Comparison of ENCODE assay signal across 21 cellular contexts in the genomic region with DNA sequence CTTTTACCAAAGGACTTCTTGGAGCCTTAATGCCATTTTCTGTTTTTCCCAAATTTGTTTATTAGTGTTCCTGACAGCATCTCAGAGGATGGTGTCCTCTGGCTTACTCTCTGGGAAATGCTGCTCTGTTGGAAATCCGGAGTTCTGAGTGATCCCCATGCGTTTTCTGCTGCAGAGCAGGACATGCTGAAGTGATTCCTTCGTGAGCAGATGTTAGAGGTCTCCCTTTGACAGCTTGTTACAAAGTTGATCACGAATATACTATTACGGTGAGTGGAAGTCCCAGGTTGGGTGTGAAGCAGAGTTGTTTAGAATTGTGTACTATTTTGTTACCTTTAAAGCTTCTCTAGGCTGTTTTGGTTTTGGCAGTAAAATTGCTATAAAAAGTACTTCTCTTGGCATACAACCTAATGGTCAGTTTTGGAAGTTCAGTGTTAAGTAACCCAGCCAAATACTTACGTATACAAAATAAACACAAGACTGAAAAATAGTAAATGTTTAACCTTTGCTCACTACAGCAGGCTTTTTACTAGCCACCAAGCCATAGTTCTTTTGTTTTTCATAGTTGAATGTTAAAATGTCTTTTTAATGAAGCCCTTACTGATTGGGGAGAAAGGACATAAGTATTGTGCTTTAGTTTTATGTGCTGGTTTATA. TPM values are rescaled to one million over a fixed set of nuclear protein-coding genes. Genes with fewer than 3 reads are reported as not detected.
DNase-seq lines count a peak whose midpoint lies in the region; ATAC-seq and TF ChIP-seq lines count a peak whose summit lies in the region.
"Had no signal": no experiment of that assay in that cellular context is flagged by ENCODE, and none has a peak within 500 bp of the region (broad histone marks: within the 10 kb centered on the region; RNA-seq: fewer than 3 reads in every experiment).

No MANE protein-coding gene starts in this region.

- POLR2A ChIA-PET in AG04450 (lab: Yijun Ruan, JAX): no interaction called here

- H3K27ac Mint-ChIP-seq in natural killer cell treated with Interleukin-12 subunit alpha and Interleukin-12 subunit beta and Interleukin-15 and Interleukin-18, amount 100 ng/mL, for 72 hours: no peak overlapping the region
- H3K27ac Mint-ChIP-seq: CD4-positive, alpha-beta T cell had no signal

- no peaks in the 10 kb centered on the region for H3K36me3 ChIP-seq in mucosa of descending colon (ENCODE audit: low read depth)

- H3K4me3 Mint-ChIP-seq in natural killer cell treated with Interleukin-12 subunit alpha and Interleukin-12 subunit beta and Interleukin-15 and Interleukin-18, amount 100 ng/mL, for 72 hours: no peak overlapping the region
- H3K4me3 Mint-ChIP-seq: CD4-positive, alpha-beta T cell had no signal

- H3K9me3 ChIP-seq in AG04450 (ENCODE audit: control insufficient read depth, insufficient read depth, low read length): no peaks in the 10 kb centered on the region
- no peaks in the 10 kb centered on the region for H3K9me3 ChIP-seq in mucosa of descending colon

- peaks cover 7% of the 10 kb centered on the region for H3K36me3 Mint-ChIP-seq in natural killer cell treated with Interleukin-12 subunit alpha and Interleukin-12 subunit beta and Interleukin-15 and Interleukin-18, amount 100 ng/mL, for 72 hours

- no peaks in the 10 kb centered on the region for H3K9me3 Mint-ChIP-seq in natural killer cell treated with Interleukin-12 subunit alpha and Interleukin-12 subunit beta and Interleukin-15 and Interleukin-18, amount 100 ng/mL, for 72 hours
- H3K9me3 Mint-ChIP-seq: CD4-positive, alpha-beta T cell had no signal

- no peaks in the 10 kb centered on the region for H3K27me3 ChIP-seq in AG04450 (ENCODE audit: control insufficient read depth, insufficient read depth, low read length)

- ATAC-seq in mucosa of descending colon (peak; percentile 80), GM19467 (IDR thresholded peaks at IDR 0.05; ENCODE audit: unreplicated experiment) (no peak)
- ATAC-seq in natural killer cell treated with Interleukin-12 subunit alpha and Interleukin-12 subunit beta and Interleukin-15 and Interleukin-18, amount 100 ng/mL, for 72 hours: no peak
- ATAC-seq: K562 had no signal

- CTCF ChIA-PET in AG04450 (lab: Charles Lee): no interaction called here

- peaks cover 0 to 4% of the 10 kb centered on the region in 2 donors for H3K4me1 Mint-ChIP-seq in natural killer cell treated with Interleukin-12 subunit alpha and Interleukin-12 subunit beta and Interleukin-15 and Interleukin-18, amount 100 ng/mL, for 72 hours (ENCODE audit: low read depth in 2 of 2)

- no peaks in the 10 kb centered on the region for H3K27me3 Mint-ChIP-seq in natural killer cell treated with Interleukin-12 subunit alpha and Interleukin-12 subunit beta and Interleukin-15 and Interleukin-18, amount 100 ng/mL, for 72 hours
- H3K27me3 Mint-ChIP-seq: CD4-positive, alpha-beta T cell had no signal

- no peak overlapping the region for H3K4me3 ChIP-seq in AG04450 (ENCODE audit: low read depth, low read length)
- no peak overlapping the region for H3K4me3 ChIP-seq in foreskin fibroblast (ENCODE audit: low read depth in 1 of 2, low read length in 2 of 2)
- H3K4me3 ChIP-seq in mucosa of descending colon: no peak overlapping the region
- H3K4me3 ChIP-seq: K562 had no signal

- no peak overlapping the region for H3K27ac ChIP-seq in AG04450 (ENCODE audit: low read depth, low read length)
- H3K27ac ChIP-seq: HL-60 had no signal

- TF ChIP-seq CTCF in AG04450 (IDR thresholded peaks at IDR 0.05; ENCODE audit: low read depth, low read length) (peak; percentile 9; the same call in 1 of the 2 replicates), foreskin fibroblast (IDR thresholded peaks at IDR 0.05; ENCODE audit: low read depth, low read length) (no peak), mucosa of descending colon (IDR thresholded peaks at IDR 0.05) (no peak)

- intact Hi-C loops in mucosa of descending colon (cut with DNase I, micrococcal nuclease): no loop called here

- H3K4me1 ChIP-seq in mucosa of descending colon (ENCODE audit: low read depth): peaks cover 6% of the 10 kb centered on the region

- peak; percentile 1 for DNase-seq in AG04450 (ENCODE audit: low read depth, low spot score)
- peak; percentile 31 for DNase-seq in LoVo (ENCODE audit: low spot score)
- DNase-seq in foreskin fibroblast: peak; percentile 0 to 4
- DNase-seq in mucosa of descending colon: no peak
- DNase-seq in natural killer cell treated with Interleukin-12 subunit alpha and Interleukin-12 subunit beta and Interleukin-15 and Interleukin-18, amount 100 ng/mL, for 72 hours (ENCODE audit: low spot score): no peak
- no peak for DNase-seq in stimulated activated CD4-positive, alpha-beta T cell treated with anti-CD3 and anti-CD28 coated beads, Interleukin-12 subunit alpha, Interleukin-12 subunit beta, amount 100 ng/mL, for 4 hours
- DNase-seq in NCI-H1048 (lab: John Stamatoyannopoulos, UW): no peak
- DNase-seq: activated CD4-positive, alpha-beta T cell treated with anti-CD3 and anti-CD28 coated beads for 4 hours; activated gamma-delta T cell; amniotic stem cell; CD4-positive, alpha-beta T cell; central memory CD4-positive, alpha-beta T cell; DMS79; effector memory CD4-positive, alpha-beta T cell; midbrain; NCI-H524; retina; stimulated activated CD4-positive, alpha-beta T cell treated with anti-CD3 and anti-CD28 coated beads, Interleukin-15, amount 100 ng/mL, for 24 hours had no signal

RNA-seq across cellular contexts. Expression of a gene that starts 15.0 kb away (rescaled TPM):
- polyA plus RNA-seq in AG04450 (2011; rRNA removed): 1.9 and 2.5 TPM in 2 replicates
- polyA minus RNA-seq in AG04450 (2011; rRNA and poly(A)+ RNA removed): 0.97 and 1.2 TPM in 2 replicates
- 1 to 10 TPM; 3.4 to 5.0 (median 3.9) TPM for total RNA-seq in mucosa of descending colon
- 1 to 10 TPM; 6.7 to 7.4 TPM for total RNA-seq in natural killer cell treated with Interleukin-12 subunit alpha and Interleukin-12 subunit beta and Interleukin-15 and Interleukin-18, amount 100 ng/mL, for 72 hours

Comparison
In these comparisons a context has a peak if more than half of its experiments do, and no peak if none do; other contexts are left out.
1. DNase-seq: peak in AG04450 (single experiment), LoVo (single experiment) and foreskin fibroblast (2 of 2); none in mucosa of descending colon (0 of 3), natural killer cell treated with Interleukin-12 subunit alpha and Interleukin-12 subunit beta and Interleukin-15 and Interleukin-18, amount 100 ng/mL, for 72 hours (single experiment), stimulated activated CD4-positive, alpha-beta T cell treated with anti-CD3 and anti-CD28 coated beads, Interleukin-12 subunit alpha, Interleukin-12 subunit beta, amount 100 ng/mL, for 4 hours (single experiment) and NCI-H1048 (single experiment).